In the genomic region with DNA sequence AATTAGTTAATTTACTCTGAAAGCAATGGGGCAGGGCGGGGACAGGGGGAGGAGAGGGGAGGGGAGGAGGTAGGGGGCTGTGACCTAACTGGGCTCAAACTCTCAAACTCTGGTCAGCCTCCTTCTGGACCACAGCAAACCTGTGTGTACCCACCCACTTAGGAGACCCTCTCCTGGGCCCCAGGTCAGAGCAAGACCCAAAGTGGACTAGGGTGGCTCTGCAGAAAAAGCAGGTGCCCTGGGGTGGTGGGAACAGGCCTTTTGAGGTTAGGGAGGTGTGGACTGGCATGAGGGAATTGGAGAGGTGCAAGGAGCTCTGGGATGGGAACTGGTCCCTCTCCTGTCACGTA, we compare ENCODE assay signal across 1 cellular context.
TF ChIP-seq lines count a peak whose summit lies in the region.

No MANE protein-coding gene starts in this region.

TF ChIP-seq in GM12878, 131 proteins besides CTCF, POLR2A, EP300 and RAD21:
- TF ChIP-seq, protein P1, sequence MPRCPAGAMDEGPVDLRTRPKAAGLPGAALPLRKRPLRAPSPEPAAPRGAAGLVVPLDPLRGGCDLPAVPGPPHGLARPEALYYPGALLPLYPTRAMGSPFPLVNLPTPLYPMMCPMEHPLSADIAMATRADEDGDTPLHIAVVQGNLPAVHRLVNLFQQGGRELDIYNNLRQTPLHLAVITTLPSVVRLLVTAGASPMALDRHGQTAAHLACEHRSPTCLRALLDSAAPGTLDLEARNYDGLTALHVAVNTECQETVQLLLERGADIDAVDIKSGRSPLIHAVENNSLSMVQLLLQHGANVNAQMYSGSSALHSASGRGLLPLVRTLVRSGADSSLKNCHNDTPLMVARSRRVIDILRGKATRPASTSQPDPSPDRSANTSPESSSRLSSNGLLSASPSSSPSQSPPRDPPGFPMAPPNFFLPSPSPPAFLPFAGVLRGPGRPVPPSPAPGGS (IDR thresholded peaks at IDR 0.05; ENCODE audit: borderline replicate concordance, insufficient read depth, low read depth, low read length, poor library complexity, severe bottlenecking), result no peak
